In the genomic region with DNA sequence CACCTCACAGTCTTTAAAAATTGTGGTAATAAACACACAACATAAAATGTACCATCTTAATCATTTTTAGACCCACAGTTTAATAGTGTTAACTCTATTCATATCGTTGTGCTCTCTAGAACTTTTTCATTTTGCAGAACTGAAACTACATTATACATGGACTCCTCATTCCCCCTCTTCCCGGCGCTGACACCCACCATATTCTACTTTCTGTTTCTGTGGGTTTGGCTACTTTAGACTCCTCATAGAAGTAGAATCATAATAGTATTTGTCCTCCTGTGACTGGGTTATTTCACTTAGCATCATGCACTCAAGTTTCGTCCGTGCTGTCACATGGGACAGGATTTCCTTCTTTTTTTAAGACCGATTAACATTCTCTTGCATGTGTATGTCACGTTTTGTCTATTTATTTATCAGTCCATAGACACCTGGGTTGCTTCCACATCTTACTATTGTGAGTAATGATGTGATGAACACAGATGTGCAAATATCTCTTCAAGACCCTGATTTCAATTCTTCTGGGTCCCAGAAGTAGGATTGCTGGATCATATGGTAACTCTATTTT, we compare ENCODE assay signal across 19 cellular contexts.
DNase-seq lines count a peak whose midpoint lies in the region; ATAC-seq and TF ChIP-seq lines count a peak whose summit lies in the region.
"Had no signal": no experiment of that assay in that cellular context is flagged by ENCODE, and none has a peak within 500 bp of the region (broad histone marks: within the 10 kb centered on the region; RNA-seq: fewer than 3 reads in every experiment).

No MANE protein-coding gene starts in this region.

- no peak overlapping the region for H3K4me3 Mint-ChIP-seq in osteocyte (ENCODE audit: unreplicated experiment)
- H3K4me3 Mint-ChIP-seq in activated T-helper 2 cell treated with anti-CD3 and anti-CD28 coated beads, Interferon-gamma antibody, Interleukin-2, Interleukin-4, amounts not matched to agents 10 μg/mL and 5 μg/mL and 100 μg/mL, durations not matched to agents 14 hours and 24 hours and 36 hours (ENCODE audit: low read depth): no peak overlapping the region
- H3K4me3 Mint-ChIP-seq: natural killer cell treated with Interleukin-12 subunit alpha and Interleukin-12 subunit beta and Interleukin-15 and Interleukin-18, amount 100 ng/mL, for 72 hours had no signal

- intact Hi-C loops in activated T-helper 2 cell treated with anti-CD3 and anti-CD28 coated beads, Interferon-gamma antibody, Interleukin-2, Interleukin-4, amounts not matched to agents 10 μg/mL and 5 μg/mL and 100 μg/mL, durations not matched to agents 14 hours and 24 hours and 36 hours (cut with micrococcal nuclease): no loop called here

- peak; percentile 70 for DNase-seq in NOMO-1 treated with DMSO at 0.1 percent for 48 hours (lab: John Stamatoyannopoulos, UW; ENCODE audit: unreplicated experiment)
- DNase-seq in NCI-H526 (lab: John Stamatoyannopoulos, UW): no peak
- no peak for DNase-seq in osteocyte (ENCODE audit: extremely low spot score, unreplicated experiment)
- DNase-seq in NCI-H1436 (lab: John Stamatoyannopoulos, UW): no peak
- DNase-seq in activated T-helper 2 cell treated with anti-CD3 and anti-CD28 coated beads, Interferon-gamma antibody, Interleukin-2, Interleukin-4, amounts not matched to agents 10 μg/mL and 5 μg/mL and 100 μg/mL, durations not matched to agents 14 hours and 24 hours and 36 hours (ENCODE audit: low spot score): no peak
- DNase-seq: activated CD4-positive, alpha-beta T cell treated with anti-CD3 and anti-CD28 coated beads, Interleukin-2, amount 50 U/mL, for 4 hours; activated effector memory CD4-positive, alpha-beta T cell treated with anti-CD3 and anti-CD28 coated beads, Interleukin-2, amount 50 U/mL, for 16 hours; brain microvascular endothelial cell; DMS79 treated with DMSO at 0.1 percent for 48 hours; NCI-H1930; PC-3; stimulated activated CD4-positive, alpha-beta T cell treated with anti-CD3 and anti-CD28 coated beads, Interleukin-4, amount 100 ng/mL, for 24 hours; stomach; T-helper 1 cell had no signal

- no peaks in the 10 kb centered on the region for H3K4me1 Mint-ChIP-seq in osteocyte (ENCODE audit: unreplicated experiment)
- no peaks in the 10 kb centered on the region for H3K4me1 Mint-ChIP-seq in activated T-helper 2 cell treated with anti-CD3 and anti-CD28 coated beads, Interferon-gamma antibody, Interleukin-2, Interleukin-4, amounts not matched to agents 10 μg/mL and 5 μg/mL and 100 μg/mL, durations not matched to agents 14 hours and 24 hours and 36 hours (ENCODE audit: low read depth)

- ATAC-seq in GM18511 (IDR thresholded peaks at IDR 0.05; ENCODE audit: unreplicated experiment): peak; percentile 91
- peak; percentile 88 for ATAC-seq in GM21381 (IDR thresholded peaks at IDR 0.05; ENCODE audit: unreplicated experiment)
- ATAC-seq in HG03039 (IDR thresholded peaks at IDR 0.05; ENCODE audit: unreplicated experiment): peak; percentile 89
- ATAC-seq: K562, PC-3 had no signal

- H3K36me3 Mint-ChIP-seq in osteocyte (ENCODE audit: unreplicated experiment): no peaks in the 10 kb centered on the region
- H3K36me3 Mint-ChIP-seq in activated T-helper 2 cell treated with anti-CD3 and anti-CD28 coated beads, Interferon-gamma antibody, Interleukin-2, Interleukin-4, amounts not matched to agents 10 μg/mL and 5 μg/mL and 100 μg/mL, durations not matched to agents 14 hours and 24 hours and 36 hours (ENCODE audit: low read depth): no peaks in the 10 kb centered on the region

- no peak for TF ChIP-seq CTCF in osteocyte (IDR thresholded peaks at IDR 0.05)

- no peak overlapping the region for H3K27ac Mint-ChIP-seq in osteocyte (ENCODE audit: unreplicated experiment)
- H3K27ac Mint-ChIP-seq in activated T-helper 2 cell treated with anti-CD3 and anti-CD28 coated beads, Interferon-gamma antibody, Interleukin-2, Interleukin-4, amounts not matched to agents 10 μg/mL and 5 μg/mL and 100 μg/mL, durations not matched to agents 14 hours and 24 hours and 36 hours: no peak overlapping the region
- H3K27ac Mint-ChIP-seq: natural killer cell treated with Interleukin-12 subunit alpha and Interleukin-12 subunit beta and Interleukin-15 and Interleukin-18, amount 100 ng/mL, for 72 hours had no signal

- peaks cover 4% of the 10 kb centered on the region for H3K9me3 Mint-ChIP-seq in osteocyte (ENCODE audit: unreplicated experiment)
- no peaks in the 10 kb centered on the region for H3K9me3 Mint-ChIP-seq in activated T-helper 2 cell treated with anti-CD3 and anti-CD28 coated beads, Interferon-gamma antibody, Interleukin-2, Interleukin-4, amounts not matched to agents 10 μg/mL and 5 μg/mL and 100 μg/mL, durations not matched to agents 14 hours and 24 hours and 36 hours

- peaks cover 27% of the 10 kb centered on the region for H3K27me3 Mint-ChIP-seq in osteocyte (ENCODE audit: unreplicated experiment)
- no peaks in the 10 kb centered on the region for H3K27me3 Mint-ChIP-seq in activated T-helper 2 cell treated with anti-CD3 and anti-CD28 coated beads, Interferon-gamma antibody, Interleukin-2, Interleukin-4, amounts not matched to agents 10 μg/mL and 5 μg/mL and 100 μg/mL, durations not matched to agents 14 hours and 24 hours and 36 hours (ENCODE audit: low read depth)
